Comparison of ENCODE assay signal across 1 cellular context in genomic region chr5:96537386-96537785, GRCh38.
TF ChIP-seq lines count a peak whose summit lies in the region.

No MANE protein-coding gene starts in this region.

TF ChIP-seq in SK-N-SH, 30 proteins besides CTCF, POLR2A, EP300 and RAD21 (continued from another document):
- TF ChIP-seq MAX (IDR thresholded peaks at IDR 0.05; ENCODE audit: low read depth) (no peak), SMC3 (IDR thresholded peaks at IDR 0.05; ENCODE audit: low read depth, low read length) (no peak), FOSL2 (IDR thresholded peaks at IDR 0.05; ENCODE audit: borderline replicate concordance, low read depth) (peak; percentile 63; the same call in 1 of the 2 replicates), TEAD4 (IDR thresholded peaks at IDR 0.05; ENCODE audit: borderline replicate concordance, insufficient read depth) (no peak), RFX5 (IDR thresholded peaks at IDR 0.05; ENCODE audit: low read length) (peak; percentile 66; the same call in 1 of the 2 replicates), YY1 (IDR thresholded peaks at IDR 0.05; ENCODE audit: low read depth) (peak; percentile 78; the same call in 1 of the 2 replicates), FOXM1 (IDR thresholded peaks at IDR 0.05; ENCODE audit: low read depth) (no peak), NRF1 (IDR thresholded peaks at IDR 0.05; ENCODE audit: low read depth, low read length) (no peak), SIN3A (IDR thresholded peaks at IDR 0.05; ENCODE audit: borderline replicate concordance, low read depth, low read length) (no peak), MXI1 (IDR thresholded peaks at IDR 0.05; ENCODE audit: low read depth, low read length) (no peak), EZH2phosphoT487 (IDR thresholded peaks at IDR 0.05; ENCODE audit: borderline replicate concordance, low read depth) (no peak), RXRA (IDR thresholded peaks at IDR 0.05; ENCODE audit: borderline replicate concordance, low read depth) (no peak), GABPA (IDR thresholded peaks at IDR 0.05; ENCODE audit: low read depth) (peak; percentile 50; the same call in 1 of the 2 replicates), TCF12 (IDR thresholded peaks at IDR 0.05) (peak; percentile 26; the same call in 1 of the 2 replicates), FOXJ3 (CRISPR knock-in tag; IDR thresholded peaks at IDR 0.05) (no peak)
- TF ChIP-seq, protein P1, sequence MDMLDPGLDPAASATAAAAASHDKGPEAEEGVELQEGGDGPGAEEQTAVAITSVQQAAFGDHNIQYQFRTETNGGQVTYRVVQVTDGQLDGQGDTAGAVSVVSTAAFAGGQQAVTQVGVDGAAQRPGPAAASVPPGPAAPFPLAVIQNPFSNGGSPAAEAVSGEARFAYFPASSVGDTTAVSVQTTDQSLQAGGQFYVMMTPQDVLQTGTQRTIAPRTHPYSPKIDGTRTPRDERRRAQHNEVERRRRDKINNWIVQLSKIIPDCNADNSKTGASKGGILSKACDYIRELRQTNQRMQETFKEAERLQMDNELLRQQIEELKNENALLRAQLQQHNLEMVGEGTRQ (IDR thresholded peaks at IDR 0.05; ENCODE audit: borderline replicate concordance, low read depth, low read length): no peak
